In genomic region chr19:1502433-1503088, GRCh38 we compare ENCODE assay signal across 23 cellular contexts. TPM values are rescaled to one million over a fixed set of nuclear protein-coding genes. Genes with fewer than 3 reads are reported as not detected.
DNase-seq lines count a peak whose midpoint lies in the region; ATAC-seq and TF ChIP-seq lines count a peak whose summit lies in the region.
"Had no signal": no experiment of that assay in that cellular context is flagged by ENCODE, and none has a peak within 500 bp of the region (broad histone marks: within the 10 kb centered on the region; RNA-seq: fewer than 3 reads in every experiment).

No MANE protein-coding gene starts in this region.

- peaks cover 11% of the 10 kb centered on the region for H3K36me3 ChIP-seq in right atrium auricular region
- no peaks in the 10 kb centered on the region for H3K36me3 ChIP-seq in HUES6 (ENCODE audit: control insufficient read depth, insufficient read depth, low read length)
- H3K36me3 ChIP-seq in psoas muscle (ENCODE audit: insufficient read depth in 1 of 2, low read depth in 1 of 2) = peaks cover 0 to 7% of the 10 kb centered on the region in 2 donors
- H3K36me3 ChIP-seq: ascending aorta; BLaER1 treated with 17β-estradiol and CSF1 and Interleukin-3, amounts not matched to agents 10 nM and 100 nM had no signal

- H3K9ac ChIP-seq in HUES6 (ENCODE audit: low read length) = no peak overlapping the region

- WGBS in psoas muscle, 3 donors = 59 to 65% (median 62%) methylated on average over 14 of the region's 14 CpGs

- H3K27me3 ChIP-seq in right atrium auricular region (no peaks in the 10 kb centered on the region), HUES6 (ENCODE audit: control insufficient read depth, insufficient read depth, low read length) (peaks cover 41% of the 10 kb centered on the region), psoas muscle (ENCODE audit: insufficient read depth in 3 of 3, low read length in 2 of 3) (peaks cover 0 to 25% (median 8%) of the 10 kb centered on the region in 3 donors)

- DNase-seq in Right ventricle myocardium inferior (ENCODE audit: missing footprints) = peak; percentile 28
- DNase-seq in right atrium auricular region (ENCODE audit: low spot score) = no peak
- DNase-seq in dedifferentiated amniotic fluid mesenchymal stem cell (ENCODE audit: extremely low spot score) = peak; percentile 21
- DNase-seq in psoas muscle = no peak
- DNase-seq in NOMO-1 treated with dmso at 0.1 percent for 144 hours (lab: John Stamatoyannopoulos, UW; ENCODE audit: unreplicated experiment) = no peak
- DNase-seq in mucosa of gallbladder (ENCODE audit: low spot score) = no peak
- DNase-seq: DMS79, esophagus squamous epithelium, NCI-H1048, NCI-H1694, NCI-H2171, NCI-H510A treated with DMSO at 0.1 percent for 48 hours had no signal

- ATAC-seq in Right ventricle myocardium inferior (no peak), psoas muscle (no peak), HG02840 (IDR thresholded peaks at IDR 0.05; ENCODE audit: low FRiP score, unreplicated experiment) (no peak)
- ATAC-seq: gastroesophageal sphincter had no signal

- TF ChIP-seq CTCF in right atrium auricular region (IDR thresholded peaks at IDR 0.05) = no peak
- TF ChIP-seq CTCF in psoas muscle (IDR thresholded peaks at IDR 0.05) = no peak

- H3K4me3 ChIP-seq in right atrium auricular region (no peak overlapping the region), HUES6 (ENCODE audit: low read depth, low read length) (peak overlapping the region; percentile 49; the same call in 1 of the 2 replicates), psoas muscle (peak overlapping the region; percentile 51)
- H3K4me3 ChIP-seq: ascending aorta; BLaER1 treated with 17β-estradiol and CSF1 and Interleukin-3, amounts not matched to agents 10 nM and 100 nM had no signal

- intact Hi-C loops in Right ventricle myocardium inferior (cut with DNase I) = no loop called here
- intact Hi-C loops in psoas muscle (cut with DNase I) = no loop called here

- H3K4me1 ChIP-seq in right atrium auricular region = peaks cover 0 to 16% of the 10 kb centered on the region in 2 donors
- H3K4me1 ChIP-seq in HUES6 (ENCODE audit: control insufficient read depth, insufficient read depth, low read length) = peaks cover 7% of the 10 kb centered on the region; the same call in 1 of the 2 replicates
- peaks cover 17% of the 10 kb centered on the region for H3K4me1 ChIP-seq in psoas muscle

- no peaks in the 10 kb centered on the region for H3K9me3 ChIP-seq in right atrium auricular region
- peaks cover 4% of the 10 kb centered on the region for H3K9me3 ChIP-seq in HUES6 (ENCODE audit: control insufficient read depth, insufficient read depth, low read depth, low read length)
- no peaks in the 10 kb centered on the region for H3K9me3 ChIP-seq in psoas muscle
- H3K9me3 ChIP-seq: ascending aorta, esophagus squamous epithelium, gastroesophageal sphincter, tibial nerve had no signal

- H3K27ac ChIP-seq in right atrium auricular region = no peak overlapping the region
- no peak overlapping the region for H3K27ac ChIP-seq in HUES6 (ENCODE audit: low read depth, low read length)
- H3K27ac ChIP-seq in psoas muscle = no peak overlapping the region
- H3K27ac ChIP-seq: ascending aorta, esophagus squamous epithelium, gastroesophageal sphincter, tibial nerve had no signal

RNA-seq across cellular contexts. Expression of gene ADAMTSL5, which starts 10.3 kb away (rescaled TPM):
- total RNA-seq in Right ventricle myocardium inferior = 22.9 TPM
- total RNA-seq in right atrium auricular region = 10 to 100 TPM; 14.5 to 27.2 TPM
- 10 to 100 TPM in 3 of 4 donors, 1 to 10 TPM in 1; 8.1 to 20.1 (median 14.1) TPM for total RNA-seq in psoas muscle
- polyA plus RNA-seq in psoas muscle = 10 to 100 TPM in 1 of 3 donors, 1 to 10 TPM in 2; 3.9 to 12.6 (median 9.7) TPM
- total RNA-seq in mucosa of gallbladder = 4.4 TPM
- total RNA-seq: dermis blood vessel endothelial cell had no signal

RNA-seq across cellular contexts. Expression of gene REEP6, which starts 11.6 kb away (rescaled TPM):
- 1.1 TPM for total RNA-seq in Right ventricle myocardium inferior
- total RNA-seq in right atrium auricular region = 1 to 10 TPM; 1.3 to 2.3 TPM
- 1 to 10 TPM in 3 of 4 donors, under 1 TPM in 1; 0.23 to 2.0 (median 1.4) TPM for total RNA-seq in psoas muscle
- polyA plus RNA-seq in psoas muscle = 1 to 10 TPM in 1 of 3 donors, under 1 TPM in 2; 0.55 to 1.5 (median 0.78) TPM
- total RNA-seq in mucosa of gallbladder = 80.5 TPM

RNA-seq across cellular contexts. Expression of gene PCSK4, which starts 12.4 kb away (rescaled TPM):
- total RNA-seq in Right ventricle myocardium inferior (0.89 TPM), right atrium auricular region (1 to 10 TPM; 1.0 to 4.4 TPM), psoas muscle (1 to 10 TPM in 1 of 4 donors, under 1 TPM in 3; 0.57 to 1.5 (median 0.93) TPM), mucosa of gallbladder (11.7 TPM)
- 1 to 10 TPM in 1 of 3 donors, under 1 TPM in 2; 0.74 to 1.3 (median 0.84) TPM for polyA plus RNA-seq in psoas muscle

RNA-seq across cellular contexts. Expression of gene PLK5, which starts 21.3 kb away (rescaled TPM):
- total RNA-seq in Right ventricle myocardium inferior = not detected
- total RNA-seq in right atrium auricular region = not detected
- total RNA-seq in psoas muscle = not detected
- under 1 TPM in 2 of 3 donors, not detected in 1; 0.03 to 0.35 TPM for polyA plus RNA-seq in psoas muscle
- total RNA-seq in mucosa of gallbladder = 0.89 TPM
- total RNA-seq: activated naive CD8-positive, alpha-beta T cell treated with anti-CD3 and anti-CD28 coated beads for 36 hours; ascending aorta; dermis blood vessel endothelial cell; LHCN-M2; liver; natural killer cell treated with Interleukin-12 subunit alpha and Interleukin-12 subunit beta and Interleukin-15 and Interleukin-18, amount 100 ng/mL, for 72 hours had no signal

RNA-seq across cellular contexts. Expression of gene C19orf25, which starts 23.5 kb away (rescaled TPM):
- total RNA-seq in Right ventricle myocardium inferior = 21.5 TPM
- total RNA-seq in right atrium auricular region = 10 to 100 TPM; 19.1 to 22.3 TPM
- 10 to 100 TPM in 3 of 4 donors, 1 to 10 TPM in 1; 8.1 to 20.1 (median 14.7) TPM for total RNA-seq in psoas muscle
- 10 to 100 TPM; 19.9 to 45.0 (median 30.4) TPM for polyA plus RNA-seq in psoas muscle
- 41.6 TPM for total RNA-seq in mucosa of gallbladder

Comparison
In these comparisons a context has a peak if more than half of its experiments do, and no peak if none do; other contexts are left out.
1. DNase-seq: peak in Right ventricle myocardium inferior (single experiment) and dedifferentiated amniotic fluid mesenchymal stem cell (single experiment); none in right atrium auricular region (single experiment), psoas muscle (0 of 2), NOMO-1 treated with dmso at 0.1 percent for 144 hours (single experiment) and mucosa of gallbladder (single experiment).
2. H3K4me3 ChIP-seq: peak in HUES6 (single experiment) and psoas muscle (single experiment); none in right atrium auricular region (0 of 2).
3. RNA of gene REEP6, which starts 11.6 kb away (total RNA-seq): 80.5 TPM in mucosa of gallbladder (single experiment); 1.3 to 2.3 TPM in right atrium auricular region, 0.23 to 2.0 TPM in psoas muscle and 1.1 TPM in Right ventricle myocardium inferior (single experiment); every median in the first group is over 10 times any median in the second.